Comparison of ENCODE assay signal across 1 cellular context in the genomic region with DNA sequence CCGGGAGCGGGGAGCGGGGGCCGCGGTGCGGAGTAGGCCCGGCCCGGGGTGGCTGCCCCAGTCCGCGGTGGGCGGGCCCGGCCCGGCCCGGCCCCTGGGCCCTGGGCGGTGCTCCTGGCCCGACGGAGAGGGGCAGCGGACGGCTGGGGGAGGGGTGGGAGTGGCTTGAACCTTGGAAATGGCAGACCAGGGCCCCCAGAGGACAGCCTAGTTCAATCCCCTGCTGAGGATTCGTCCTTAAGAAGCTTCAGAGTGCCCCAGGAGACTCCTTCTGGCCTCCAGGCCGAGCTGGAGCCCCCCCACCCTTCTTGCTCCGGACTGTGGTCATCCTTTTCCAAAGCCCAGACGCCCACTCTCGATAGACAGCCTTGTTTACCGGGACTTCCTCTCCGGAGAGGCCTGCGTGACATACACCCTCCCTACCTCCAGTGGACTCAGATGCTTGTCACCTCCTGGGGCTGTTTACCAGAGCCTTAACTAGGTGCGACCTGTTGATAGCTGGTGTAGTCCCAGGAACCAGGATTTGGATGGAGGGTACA.
TF ChIP-seq lines count a peak whose summit lies in the region.

No MANE protein-coding gene starts in this region.

TF ChIP-seq in GM23338, 12 proteins besides CTCF, POLR2A, EP300 and RAD21 (continued from another document):
- TF ChIP-seq, protein P1, sequence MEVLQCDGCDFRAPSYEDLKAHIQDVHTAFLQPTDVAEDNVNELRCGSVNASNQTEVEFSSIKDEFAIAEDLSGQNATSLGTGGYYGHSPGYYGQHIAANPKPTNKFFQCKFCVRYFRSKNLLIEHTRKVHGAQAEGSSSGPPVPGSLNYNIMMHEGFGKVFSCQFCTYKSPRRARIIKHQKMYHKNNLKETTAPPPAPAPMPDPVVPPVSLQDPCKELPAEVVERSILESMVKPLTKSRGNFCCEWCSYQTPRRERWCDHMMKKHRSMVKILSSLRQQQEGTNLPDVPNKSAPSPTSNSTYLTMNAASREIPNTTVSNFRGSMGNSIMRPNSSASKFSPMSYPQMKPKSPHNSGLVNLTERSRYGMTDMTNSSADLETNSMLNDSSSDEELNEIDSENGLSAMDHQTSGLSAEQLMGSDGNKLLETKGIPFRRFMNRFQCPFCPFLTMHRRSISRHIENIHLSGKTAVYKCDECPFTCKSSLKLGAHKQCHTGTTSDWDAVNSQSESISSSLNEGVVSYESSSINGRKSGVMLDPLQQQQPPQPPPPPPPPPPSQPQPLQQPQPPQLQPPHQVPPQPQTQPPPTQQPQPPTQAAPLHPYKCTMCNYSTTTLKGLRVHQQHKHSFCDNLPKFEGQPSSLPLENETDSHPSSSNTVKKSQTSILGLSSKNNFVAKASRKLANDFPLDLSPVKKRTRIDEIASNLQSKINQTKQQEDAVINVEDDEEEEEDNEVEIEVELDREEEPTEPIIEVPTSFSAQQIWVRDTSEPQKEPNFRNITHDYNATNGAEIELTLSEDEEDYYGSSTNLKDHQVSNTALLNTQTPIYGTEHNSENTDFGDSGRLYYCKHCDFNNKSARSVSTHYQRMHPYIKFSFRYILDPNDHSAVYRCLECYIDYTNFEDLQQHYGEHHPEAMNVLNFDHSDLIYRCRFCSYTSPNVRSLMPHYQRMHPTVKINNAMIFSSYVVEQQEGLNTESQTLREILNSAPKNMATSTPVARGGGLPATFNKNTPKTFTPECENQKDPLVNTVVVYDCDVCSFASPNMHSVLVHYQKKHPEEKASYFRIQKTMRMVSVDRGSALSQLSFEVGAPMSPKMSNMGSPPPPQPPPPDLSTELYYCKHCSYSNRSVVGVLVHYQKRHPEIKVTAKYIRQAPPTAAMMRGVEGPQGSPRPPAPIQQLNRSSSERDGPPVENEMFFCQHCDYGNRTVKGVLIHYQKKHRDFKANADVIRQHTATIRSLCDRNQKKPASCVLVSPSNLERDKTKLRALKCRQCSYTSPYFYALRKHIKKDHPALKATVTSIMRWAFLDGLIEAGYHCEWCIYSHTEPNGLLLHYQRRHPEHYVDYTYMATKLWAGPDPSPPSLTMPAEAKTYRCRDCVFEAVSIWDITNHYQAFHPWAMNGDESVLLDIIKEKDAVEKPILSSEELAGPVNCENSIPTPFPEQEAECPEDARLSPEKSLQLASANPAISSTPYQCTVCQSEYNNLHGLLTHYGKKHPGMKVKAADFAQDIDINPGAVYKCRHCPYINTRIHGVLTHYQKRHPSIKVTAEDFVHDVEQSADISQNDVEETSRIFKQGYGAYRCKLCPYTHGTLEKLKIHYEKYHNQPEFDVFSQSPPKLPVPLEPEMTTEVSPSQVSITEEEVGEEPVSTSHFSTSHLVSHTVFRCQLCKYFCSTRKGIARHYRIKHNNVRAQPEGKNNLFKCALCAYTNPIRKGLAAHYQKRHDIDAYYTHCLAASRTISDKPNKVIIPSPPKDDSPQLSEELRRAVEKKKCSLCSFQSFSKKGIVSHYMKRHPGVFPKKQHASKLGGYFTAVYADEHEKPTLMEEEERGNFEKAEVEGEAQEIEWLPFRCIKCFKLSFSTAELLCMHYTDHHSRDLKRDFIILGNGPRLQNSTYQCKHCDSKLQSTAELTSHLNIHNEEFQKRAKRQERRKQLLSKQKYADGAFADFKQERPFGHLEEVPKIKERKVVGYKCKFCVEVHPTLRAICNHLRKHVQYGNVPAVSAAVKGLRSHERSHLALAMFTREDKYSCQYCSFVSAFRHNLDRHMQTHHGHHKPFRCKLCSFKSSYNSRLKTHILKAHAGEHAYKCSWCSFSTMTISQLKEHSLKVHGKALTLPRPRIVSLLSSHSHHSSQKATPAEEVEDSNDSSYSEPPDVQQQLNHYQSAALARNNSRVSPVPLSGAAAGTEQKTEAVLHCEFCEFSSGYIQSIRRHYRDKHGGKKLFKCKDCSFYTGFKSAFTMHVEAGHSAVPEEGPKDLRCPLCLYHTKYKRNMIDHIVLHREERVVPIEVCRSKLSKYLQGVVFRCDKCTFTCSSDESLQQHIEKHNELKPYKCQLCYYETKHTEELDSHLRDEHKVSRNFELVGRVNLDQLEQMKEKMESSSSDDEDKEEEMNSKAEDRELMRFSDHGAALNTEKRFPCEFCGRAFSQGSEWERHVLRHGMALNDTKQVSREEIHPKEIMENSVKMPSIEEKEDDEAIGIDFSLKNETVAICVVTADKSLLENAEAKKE (CRISPR knock-in tag; IDR thresholded peaks at IDR 0.05), result no peak
